28 cellular contexts compared by ENCODE assay signal in genomic region chr5:151171521-151171920, GRCh38. TPM values are rescaled to one million over a fixed set of nuclear protein-coding genes. Genes with fewer than 3 reads are reported as not detected.
DNase-seq lines count a peak whose midpoint lies in the region; ATAC-seq, FAIRE-seq and TF ChIP-seq lines count a peak whose summit lies in the region.
"Had no signal": no experiment of that assay in that cellular context is flagged by ENCODE, and none has a peak within 500 bp of the region (broad histone marks: within the 10 kb centered on the region; RNA-seq: fewer than 3 reads in every experiment).

No MANE protein-coding gene starts in this region.

- no peak for DNase-seq in activated T-cell treated with anti-CD3 and anti-CD28 coated beads, Interleukin-2, amount 50 U/mL, for 72 hours
- DNase-seq in activated T-cell treated with anti-CD3 and anti-CD28 coated beads, Interleukin-2, amount 50 U/mL, for 4 hours = no peak
- DNase-seq in MV-4-11 (lab: John Stamatoyannopoulos, UW) (peak; percentile 71), upper lobe of right lung (no peak), GM19239 (ENCODE audit: insufficient read length, low spot score) (no peak), left cardiac atrium (no peak), foreskin keratinocyte (no peak)
- DNase-seq: activated CD4-positive, alpha-beta T cell treated with anti-CD3 and anti-CD28 coated beads, Interleukin-2, amount 50 U/mL, for 48 hours; activated naive CD4-positive, alpha-beta T cell treated with anti-CD3 and anti-CD28 coated beads, Interleukin-2, amount 50 U/mL, for 16 hours; activated T-cell treated with anti-CD3 and anti-CD28 coated beads, Interleukin-2, amount 50 U/mL, for 48 hours; cerebellar nuclear complex; heart right ventricle; MM.1S; NCI-H187; NCI-H748 treated with DMSO at 0.1 percent for 48 hours; PC-9; stimulated activated CD4-positive, alpha-beta T cell treated with anti-CD3 and anti-CD28 coated beads, Interleukin-15, amount 100 ng/mL, for 24 hours; stimulated activated CD8-positive, alpha-beta memory T cell treated with anti-CD3 and anti-CD28 coated beads, Interleukin-4, amount 100 ng/mL, for 48 hours; WERI-Rb-1 had no signal

- H3K36me3 Mint-ChIP-seq in activated T-cell treated with anti-CD3 and anti-CD28 coated beads, Interleukin-2, amount 50 U/mL, for 72 hours (ENCODE audit: insufficient read depth in 2 of 2) = no peaks in the 10 kb centered on the region
- no peaks in the 10 kb centered on the region for H3K36me3 Mint-ChIP-seq in activated T-cell treated with anti-CD3 and anti-CD28 coated beads, Interleukin-2, amount 50 U/mL, for 4 hours (ENCODE audit: insufficient read depth)
- no peaks in the 10 kb centered on the region for H3K36me3 Mint-ChIP-seq in activated T-helper 17 cell treated with anti-CD3 and anti-CD28 coated beads, Interleukin-2, amount 50 U/mL, for 72 hours (ENCODE audit: low read depth)
- H3K36me3 Mint-ChIP-seq: neural progenitor cell had no signal

- H3K27ac Mint-ChIP-seq in activated T-cell treated with anti-CD3 and anti-CD28 coated beads, Interleukin-2, amount 50 U/mL, for 72 hours = peak overlapping the region; percentile 31
- H3K27ac Mint-ChIP-seq in activated T-helper 17 cell treated with anti-CD3 and anti-CD28 coated beads, Interleukin-2, amount 50 U/mL, for 72 hours = peak overlapping the region; percentile 20
- H3K27ac Mint-ChIP-seq: neural progenitor cell; T-helper 2 cell treated with Interferon-gamma antibody and Interleukin-4, amounts not matched to agents 5 μg/mL and 100 μg/mL, for 36 hours had no signal

- TF ChIP-seq CTCF in upper lobe of right lung (IDR thresholded peaks at IDR 0.05) (no peak), foreskin keratinocyte (conservative IDR thresholded peaks at IDR 0.05) (no peak)

- no peaks in the 10 kb centered on the region for H3K36me3 ChIP-seq in upper lobe of right lung
- H3K36me3 ChIP-seq: heart right ventricle, neural progenitor cell, WERI-Rb-1 had no signal

- intact Hi-C loops in upper lobe of right lung (cut with DNase I) (no loop called here), left cardiac atrium (cut with DNase I) (no loop called here)

- H3K27ac ChIP-seq in upper lobe of right lung = no peak overlapping the region
- H3K27ac ChIP-seq in foreskin keratinocyte = no peak overlapping the region
- H3K27ac ChIP-seq: BLaER1 treated with 17β-estradiol and CSF1 and Interleukin-3, amounts not matched to agents 10 nM and 100 nM; epithelial cell of prostate; heart right ventricle; neural progenitor cell; PC-9; WERI-Rb-1 had no signal

- ATAC-seq in activated T-cell treated with anti-CD3 and anti-CD28 coated beads, Interleukin-2, amount 50 U/mL, for 72 hours (replicated peaks in 1 of 2) = no peak
- ATAC-seq in activated T-cell treated with anti-CD3 and anti-CD28 coated beads, Interleukin-2, amount 50 U/mL, for 4 hours = no peak
- no peak for ATAC-seq in activated T-helper 17 cell treated with anti-CD3 and anti-CD28 coated beads, Interleukin-2, amount 50 U/mL, for 72 hours (replicated peaks)
- ATAC-seq in upper lobe of right lung = peak; percentile 49
- no peak for ATAC-seq in left cardiac atrium
- no peak for ATAC-seq in foreskin keratinocyte
- ATAC-seq: heart right ventricle, K562, sciatic nerve had no signal

- H3K4me3 Mint-ChIP-seq in activated T-cell treated with anti-CD3 and anti-CD28 coated beads, Interleukin-2, amount 50 U/mL, for 72 hours = no peak overlapping the region
- no peak overlapping the region for H3K4me3 Mint-ChIP-seq in activated T-cell treated with anti-CD3 and anti-CD28 coated beads, Interleukin-2, amount 50 U/mL, for 4 hours
- no peak overlapping the region for H3K4me3 Mint-ChIP-seq in activated T-helper 17 cell treated with anti-CD3 and anti-CD28 coated beads, Interleukin-2, amount 50 U/mL, for 72 hours
- H3K4me3 Mint-ChIP-seq: neural progenitor cell; T-helper 2 cell treated with Interferon-gamma antibody and Interleukin-4, amounts not matched to agents 5 μg/mL and 100 μg/mL, for 36 hours had no signal

- peaks cover 20% of the 10 kb centered on the region for H3K4me1 Mint-ChIP-seq in activated T-cell treated with anti-CD3 and anti-CD28 coated beads, Interleukin-2, amount 50 U/mL, for 72 hours (ENCODE audit: low read depth)
- peaks cover 22% of the 10 kb centered on the region for H3K4me1 Mint-ChIP-seq in activated T-cell treated with anti-CD3 and anti-CD28 coated beads, Interleukin-2, amount 50 U/mL, for 4 hours (ENCODE audit: low read depth)
- peaks cover 7% of the 10 kb centered on the region for H3K4me1 Mint-ChIP-seq in activated T-helper 17 cell treated with anti-CD3 and anti-CD28 coated beads, Interleukin-2, amount 50 U/mL, for 72 hours

- H3K9me3 ChIP-seq in upper lobe of right lung = no peaks in the 10 kb centered on the region
- H3K9me3 ChIP-seq: heart right ventricle had no signal

- H3K4me1 ChIP-seq in upper lobe of right lung = no peaks in the 10 kb centered on the region
- H3K4me1 ChIP-seq in foreskin keratinocyte = no peaks in the 10 kb centered on the region
- H3K4me1 ChIP-seq: neural progenitor cell had no signal

- H3K27me3 ChIP-seq in upper lobe of right lung (no peaks in the 10 kb centered on the region), foreskin keratinocyte (no peaks in the 10 kb centered on the region)
- H3K27me3 ChIP-seq: BLaER1 treated with 17β-estradiol and CSF1 and Interleukin-3, amounts not matched to agents 10 nM and 100 nM; heart right ventricle; neural progenitor cell had no signal

- no peaks in the 10 kb centered on the region for H3K27me3 Mint-ChIP-seq in activated T-cell treated with anti-CD3 and anti-CD28 coated beads, Interleukin-2, amount 50 U/mL, for 72 hours (ENCODE audit: low read depth)
- no peaks in the 10 kb centered on the region for H3K27me3 Mint-ChIP-seq in activated T-cell treated with anti-CD3 and anti-CD28 coated beads, Interleukin-2, amount 50 U/mL, for 4 hours (ENCODE audit: low read depth)
- H3K27me3 Mint-ChIP-seq in activated T-helper 17 cell treated with anti-CD3 and anti-CD28 coated beads, Interleukin-2, amount 50 U/mL, for 72 hours = no peaks in the 10 kb centered on the region

- FAIRE-seq in GM19239 (lab: Jason Lieb, UNC) = no peak
- FAIRE-seq: astrocyte, G401.6, K562 had no signal

- no peak overlapping the region for H3K4me3 ChIP-seq in upper lobe of right lung
- H3K4me3 ChIP-seq: BLaER1 treated with 17β-estradiol and CSF1 and Interleukin-3, amounts not matched to agents 10 nM and 100 nM; heart right ventricle; K562; neural progenitor cell; PC-9 had no signal

- no peaks in the 10 kb centered on the region for H3K9me3 Mint-ChIP-seq in activated T-cell treated with anti-CD3 and anti-CD28 coated beads, Interleukin-2, amount 50 U/mL, for 72 hours
- no peaks in the 10 kb centered on the region for H3K9me3 Mint-ChIP-seq in activated T-cell treated with anti-CD3 and anti-CD28 coated beads, Interleukin-2, amount 50 U/mL, for 4 hours
- no peaks in the 10 kb centered on the region for H3K9me3 Mint-ChIP-seq in activated T-helper 17 cell treated with anti-CD3 and anti-CD28 coated beads, Interleukin-2, amount 50 U/mL, for 72 hours
- H3K9me3 Mint-ChIP-seq: neural progenitor cell; T-helper 2 cell treated with Interferon-gamma antibody and Interleukin-4, amounts not matched to agents 5 μg/mL and 100 μg/mL, for 36 hours had no signal

RNA-seq across cellular contexts. Expression of gene ANXA6, which starts 13.9 kb away (rescaled TPM):
- total RNA-seq in activated T-cell treated with anti-CD3 and anti-CD28 coated beads, Interleukin-2, amount 50 U/mL, for 72 hours = 100 to 1,000 TPM; 127 to 171 TPM
- 100 to 1,000 TPM; 102 to 156 (median 128) TPM for total RNA-seq in activated T-cell treated with anti-CD3 and anti-CD28 coated beads, Interleukin-2, amount 50 U/mL, for 4 hours
- total RNA-seq in activated T-helper 17 cell treated with anti-CD3 and anti-CD28 coated beads, Interleukin-2, amount 50 U/mL, for 72 hours = 100 to 1,000 TPM; 432 to 559 TPM
- total RNA-seq in upper lobe of right lung = 143 TPM
- 100 to 1,000 TPM; 218 to 220 TPM for total RNA-seq in left cardiac atrium
- 50.6 and 73.9 TPM in 2 replicates for total RNA-seq in foreskin keratinocyte
- polyA plus RNA-seq in foreskin keratinocyte = 42.5 and 60.6 TPM in 2 replicates

RNA-seq across cellular contexts. Expression of gene CCDC69, which starts 52.4 kb away (rescaled TPM):
- 10 to 100 TPM; 44.8 to 53.1 TPM for total RNA-seq in activated T-cell treated with anti-CD3 and anti-CD28 coated beads, Interleukin-2, amount 50 U/mL, for 72 hours
- 10 to 100 TPM; 20.0 to 23.0 (median 21.2) TPM for total RNA-seq in activated T-cell treated with anti-CD3 and anti-CD28 coated beads, Interleukin-2, amount 50 U/mL, for 4 hours
- 10 to 100 TPM; 27.4 to 40.1 TPM for total RNA-seq in activated T-helper 17 cell treated with anti-CD3 and anti-CD28 coated beads, Interleukin-2, amount 50 U/mL, for 72 hours
- total RNA-seq in upper lobe of right lung (81.9 TPM), left cardiac atrium (100 to 1,000 TPM; 148 to 161 TPM), foreskin keratinocyte (4.3 and 6.1 TPM in 2 replicates)
- polyA plus RNA-seq in foreskin keratinocyte = 3.5 and 4.2 TPM in 2 replicates
